Comparison of ENCODE assay signal across 8 cellular contexts in genomic region chr16:70800306-70800705, GRCh38. TPM values are rescaled to one million over a fixed set of nuclear protein-coding genes. Genes with fewer than 3 reads are reported as not detected.
DNase-seq lines count a peak whose midpoint lies in the region; ATAC-seq, FAIRE-seq and TF ChIP-seq lines count a peak whose summit lies in the region.

No MANE protein-coding gene starts in this region.

- H3K4me3 Mint-ChIP-seq in activated T-cell treated with anti-CD3 and anti-CD28 coated beads, Interleukin-2, amount 50 U/mL, for 72 hours = peak overlapping the region; percentile 93 to 95

- H3K9me3 Mint-ChIP-seq in activated T-cell treated with anti-CD3 and anti-CD28 coated beads, Interleukin-2, amount 50 U/mL, for 72 hours = no peaks in the 10 kb centered on the region

- peaks cover 0 to 3% of the 10 kb centered on the region in 2 donors for H3K36me3 Mint-ChIP-seq in activated T-cell treated with anti-CD3 and anti-CD28 coated beads, Interleukin-2, amount 50 U/mL, for 72 hours (ENCODE audit: insufficient read depth in 2 of 2)

- peak; percentile 1 to 3 for ATAC-seq in activated T-cell treated with anti-CD3 and anti-CD28 coated beads, Interleukin-2, amount 50 U/mL, for 72 hours (replicated peaks in 1 of 2)
- ATAC-seq in GM18519 (IDR thresholded peaks at IDR 0.05; ENCODE audit: low FRiP score, unreplicated experiment) (no peak), HG03097 (IDR thresholded peaks at IDR 0.05; ENCODE audit: low FRiP score, unreplicated experiment) (no peak)

- no peak for FAIRE-seq in keratinocyte (lab: Jason Lieb, UNC)

- H3K27ac ChIP-seq in left ventricle myocardium inferior (replicated peaks) (no peak overlapping the region), keratinocyte (ENCODE audit: control insufficient read depth, insufficient read depth, low read length) (peak overlapping the region; percentile 88), stomach smooth muscle (ENCODE audit: low read length) (no peak overlapping the region)

- H3K9ac ChIP-seq in keratinocyte (ENCODE audit: control insufficient read depth, extremely low read depth, insufficient read depth, low read length) = peak overlapping the region; percentile 96
- peak overlapping the region; percentile 84 to 93 for H3K9ac ChIP-seq in stomach smooth muscle (ENCODE audit: low read length in 2 of 2)

- peak overlapping the region; percentile 98 for H3K4me2 ChIP-seq in keratinocyte (ENCODE audit: control insufficient read depth, extremely low read depth, insufficient read depth, low read depth, low read length)

- peaks cover 10% of the 10 kb centered on the region for H3K9me3 ChIP-seq in left ventricle myocardium inferior (replicated peaks)
- H3K9me3 ChIP-seq in keratinocyte (ENCODE audit: control insufficient read depth, low read depth, low read length) = no peaks in the 10 kb centered on the region
- no peaks in the 10 kb centered on the region for H3K9me3 ChIP-seq in stomach smooth muscle (ENCODE audit: control insufficient read depth in 2 of 2, low read length in 2 of 2)

- peak overlapping the region; percentile 52 for H2AFZ ChIP-seq in keratinocyte (ENCODE audit: control insufficient read depth, low read length)

- TF ChIP-seq CTCF in left ventricle myocardium inferior (IDR thresholded peaks at IDR 0.05; ENCODE audit: borderline replicate concordance) (no peak), keratinocyte (optimal IDR thresholded peaks at IDR 0.05 in 1 of 3, IDR thresholded peaks at IDR 0.05 in 1 of 3, conservative IDR thresholded peaks at IDR 0.05 in 1 of 3; ENCODE audit: extremely low read depth in 1 of 3, insufficient read depth in 2 of 3, low read length in 3 of 3) (no peak)

- dilution Hi-C loops in keratinocyte (cut with MboI; ENCODE audit: extremely low pct_ligation_motif_present, low sequenced_read_pairs) = no loop called here

- peaks cover 24% of the 10 kb centered on the region for H3K4me1 ChIP-seq in left ventricle myocardium inferior
- H3K4me1 ChIP-seq in keratinocyte (ENCODE audit: control insufficient read depth, extremely low read depth, insufficient read depth, low read length) = peaks cover 14% of the 10 kb centered on the region
- peaks cover 10% of the 10 kb centered on the region for H3K4me1 ChIP-seq in stomach smooth muscle (ENCODE audit: control insufficient read depth, insufficient read depth, low read length)

- H3K4me3 ChIP-seq in left ventricle myocardium inferior (peak overlapping the region; percentile 96), keratinocyte (ENCODE audit: control insufficient read depth in 2 of 3, extremely low read depth in 1 of 3, insufficient read depth in 2 of 3, low read depth in 1 of 3, low read length in 3 of 3) (peak overlapping the region; percentile 64 to 90 (median 88)), stomach smooth muscle (ENCODE audit: low read length in 2 of 2) (peak overlapping the region; percentile 85 to 92)

- no peaks in the 10 kb centered on the region for H3K27me3 Mint-ChIP-seq in activated T-cell treated with anti-CD3 and anti-CD28 coated beads, Interleukin-2, amount 50 U/mL, for 72 hours (ENCODE audit: low read depth)

- intact Hi-C loops in left ventricle myocardium inferior (cut with micrococcal nuclease) = no loop called here
- intact Hi-C loops in cardiac septum (cut with DNase I) = no loop called here

- H3K27ac Mint-ChIP-seq in activated T-cell treated with anti-CD3 and anti-CD28 coated beads, Interleukin-2, amount 50 U/mL, for 72 hours = peak overlapping the region; percentile 80

- H3K27me3 ChIP-seq in left ventricle myocardium inferior (ENCODE audit: low read depth) (no peaks in the 10 kb centered on the region), keratinocyte (ENCODE audit: control insufficient read depth, extremely low read depth, insufficient read depth, low read length) (no peaks in the 10 kb centered on the region), stomach smooth muscle (ENCODE audit: control insufficient read depth in 1 of 2, insufficient read depth in 2 of 2, low read length in 2 of 2) (peaks cover 0 to 2% of the 10 kb centered on the region in 2 donors)

- H4K20me1 ChIP-seq in keratinocyte (ENCODE audit: control insufficient read depth, extremely low read depth, insufficient read depth, low read length) = no peaks in the 10 kb centered on the region

- peaks cover 50% of the 10 kb centered on the region for H3K79me2 ChIP-seq in keratinocyte (ENCODE audit: control insufficient read depth, insufficient read depth, low read length)

- no peaks in the 10 kb centered on the region for H3K9me1 ChIP-seq in keratinocyte (ENCODE audit: control insufficient read depth, extremely low read depth, insufficient read depth, low read length)

- H3K4me1 Mint-ChIP-seq in activated T-cell treated with anti-CD3 and anti-CD28 coated beads, Interleukin-2, amount 50 U/mL, for 72 hours (ENCODE audit: low read depth) = peaks cover 31% of the 10 kb centered on the region

- peaks cover 3% of the 10 kb centered on the region for H3K36me3 ChIP-seq in left ventricle myocardium inferior
- H3K36me3 ChIP-seq in keratinocyte (ENCODE audit: control insufficient read depth in 2 of 2, extremely low read depth in 1 of 2, insufficient read depth in 2 of 2, low read length in 2 of 2) = peaks cover 1 to 7% of the 10 kb centered on the region in 2 experiments
- peaks cover 2 to 3% of the 10 kb centered on the region in 2 donors for H3K36me3 ChIP-seq in stomach smooth muscle (ENCODE audit: control insufficient read depth in 2 of 2, insufficient read depth in 2 of 2, low read length in 2 of 2)

- DNase-seq in left ventricle myocardium inferior = no peak
- no peak for DNase-seq in cardiac septum (ENCODE audit: low spot score)
- DNase-seq in activated T-cell treated with anti-CD3 and anti-CD28 coated beads, Interleukin-2, amount 50 U/mL, for 72 hours = no peak
- no peak for DNase-seq in keratinocyte (ENCODE audit: low read depth, low spot score)
- DNase-seq in amygdala (lab: John Stamatoyannopoulos, UW) = no peak

RNA-seq across cellular contexts. Expression of gene VAC14, which starts 0.7 kb away (rescaled TPM):
- total RNA-seq in left ventricle myocardium inferior (21.0 TPM), cardiac septum (19.0 TPM)
- total RNA-seq in activated T-cell treated with anti-CD3 and anti-CD28 coated beads, Interleukin-2, amount 50 U/mL, for 72 hours = 10 to 100 TPM; 23.1 to 29.6 TPM
- polyA plus RNA-seq in keratinocyte = 15.9 to 26.4 TPM (median 20.0 TPM) in 3 replicates
- polyA plus RNA-seq in keratinocyte (2011; ENCODE audit: low read depth) = 9.5 TPM
- 20.2 and 30.3 TPM in 2 replicates for polyA plus RNA-seq in keratinocyte (2011; cell fraction: cytosol; rRNA removed)
- polyA plus RNA-seq in keratinocyte (2011; cell fraction: nucleus; rRNA removed) = 24.5 and 33.5 TPM in 2 replicates
- polyA plus RNA-seq in keratinocyte (2012; ENCODE audit: low replicate concordance) = 26.2 and 28.8 TPM in 2 replicates
- 31.6 to 58.4 TPM (median 32.4 TPM) in 3 replicates for polyA minus RNA-seq in keratinocyte
- 29.4 TPM for polyA minus RNA-seq in keratinocyte (2011; cell fraction: cytosol; rRNA and poly(A)+ RNA removed)
- 29.8 and 32.3 TPM in 2 replicates for polyA minus RNA-seq in keratinocyte (2011; cell fraction: nucleus; rRNA and poly(A)+ RNA removed)

Comparison
In these comparisons a context has a peak if more than half of its experiments do, and no peak if none do; other contexts are left out.
1. ATAC-seq: peak in activated T-cell treated with anti-CD3 and anti-CD28 coated beads, Interleukin-2, amount 50 U/mL, for 72 hours (2 of 2); none in GM18519 (single experiment) and HG03097 (single experiment).
2. Peak in every context shown above with its lines, with median percentiles within 50 percentile points of each other: H3K4me3 ChIP-seq.